In genomic region chr2:207357216-207357615, GRCh38 we compare ENCODE assay signal across 25 cellular contexts.
"Had no signal": no experiment of that assay in that cellular context is flagged by ENCODE, and none has a peak within 500 bp of the region (broad histone marks: within the 10 kb centered on the region; RNA-seq: fewer than 3 reads in every experiment).

No MANE protein-coding gene starts in this region.

- H3K27ac ChIP-seq: SJCRH30, SK-N-MC had no signal

- H3K36me3 Mint-ChIP-seq: activated naive CD8-positive, alpha-beta T cell treated with anti-CD3 and anti-CD28 coated beads for 36 hours had no signal

- H3K4me3 ChIP-seq: MG63, SJCRH30, SK-N-MC had no signal

- H3K9me3 ChIP-seq: MG63, SJCRH30 had no signal

- DNase-seq: activated CD4-positive, alpha-beta T cell treated with anti-CD3 and anti-CD28 coated beads, Interleukin-2, amount 10 ng/mL, durations not matched to agents 24 days and 14 days; activated CD4-positive, alpha-beta T cell treated with anti-CD3 and anti-CD28 coated beads, Interleukin-2, amount 50 U/mL, for 4 hours; activated CD8-positive, alpha-beta T cell treated with anti-CD3 and anti-CD28 coated beads for 36 hours; activated effector memory CD4-positive, alpha-beta T cell treated with anti-CD3 and anti-CD28 coated beads, Interleukin-2, amount 50 U/mL, for 16 hours; activated naive CD4-positive, alpha-beta T cell; activated naive CD4-positive, alpha-beta T cell treated with anti-CD3 and anti-CD28 coated beads, Interleukin-2, amount 50 U/mL, for 16 hours; activated naive CD8-positive, alpha-beta T cell treated with anti-CD3 and anti-CD28 coated beads for 36 hours; activated T-cell treated with anti-CD3 and anti-CD28 coated beads, Interleukin-2, amount 50 U/mL, for 1 hour; activated T-cell treated with anti-CD3 and anti-CD28 coated beads, Interleukin-2, amount 50 U/mL, for 72 hours; amniotic stem cell; aorta; Karpas-422; KBM-7; MG63; NCI-H1105; NCI-H1417 treated with DMSO at 0.1 percent for 48 hours; NCI-H2029; NCI-H345; NCI-H524 treated with DMSO at 0.1 percent for 48 hours; SHP77; SJCRH30; T1000 had no signal

- H3K4me1 ChIP-seq: SJCRH30 had no signal

- H3K27ac Mint-ChIP-seq: activated CD4-positive, alpha-beta T cell treated with anti-CD3 and anti-CD28 coated beads, Interleukin-2, amount 10 ng/mL, durations not matched to agents 24 days and 14 days; activated CD8-positive, alpha-beta T cell treated with anti-CD3 and anti-CD28 coated beads for 36 hours; activated naive CD8-positive, alpha-beta T cell treated with anti-CD3 and anti-CD28 coated beads for 36 hours; activated T-cell treated with anti-CD3 and anti-CD28 coated beads, Interleukin-2, amount 50 U/mL, for 72 hours; activated T-helper 17 cell treated with anti-CD3 and anti-CD28 coated beads, Interleukin-2, amount 50 U/mL, for 72 hours had no signal

- ATAC-seq: activated CD8-positive, alpha-beta T cell treated with anti-CD3 and anti-CD28 coated beads for 36 hours; activated T-cell treated with anti-CD3 and anti-CD28 coated beads, Interleukin-2, amount 50 U/mL, for 72 hours; activated T-helper 17 cell treated with anti-CD3 and anti-CD28 coated beads, Interleukin-2, amount 50 U/mL, for 72 hours; Panc1 had no signal

- H3K4me3 Mint-ChIP-seq: activated CD4-positive, alpha-beta T cell treated with anti-CD3 and anti-CD28 coated beads, Interleukin-2, amount 10 ng/mL, durations not matched to agents 24 days and 14 days; activated CD8-positive, alpha-beta T cell treated with anti-CD3 and anti-CD28 coated beads for 36 hours; activated naive CD8-positive, alpha-beta T cell treated with anti-CD3 and anti-CD28 coated beads for 36 hours; activated T-cell treated with anti-CD3 and anti-CD28 coated beads, Interleukin-2, amount 50 U/mL, for 72 hours; activated T-helper 17 cell treated with anti-CD3 and anti-CD28 coated beads, Interleukin-2, amount 50 U/mL, for 72 hours had no signal

- H3K27me3 Mint-ChIP-seq: activated CD8-positive, alpha-beta T cell treated with anti-CD3 and anti-CD28 coated beads for 36 hours; activated naive CD8-positive, alpha-beta T cell treated with anti-CD3 and anti-CD28 coated beads for 36 hours; activated T-helper 17 cell treated with anti-CD3 and anti-CD28 coated beads, Interleukin-2, amount 50 U/mL, for 72 hours had no signal

- H3K36me3 ChIP-seq: MG63, SJCRH30 had no signal

- H3K27me3 ChIP-seq: MG63, SJCRH30 had no signal

- H3K9me3 Mint-ChIP-seq: activated CD8-positive, alpha-beta T cell treated with anti-CD3 and anti-CD28 coated beads for 36 hours; activated naive CD8-positive, alpha-beta T cell treated with anti-CD3 and anti-CD28 coated beads for 36 hours; activated T-helper 17 cell treated with anti-CD3 and anti-CD28 coated beads, Interleukin-2, amount 50 U/mL, for 72 hours had no signal
